2 cellular contexts compared by ENCODE assay signal in genomic region chr1:24966724-24967346, GRCh38.
TF ChIP-seq lines count a peak whose summit lies in the region.

No MANE protein-coding gene starts in this region.

TF ChIP-seq in HepG2, 621 proteins besides CTCF, POLR2A, EP300 and RAD21 (continued from another document and continues in another):
- TF ChIP-seq ZNF281 (CRISPR knock-in tag; IDR thresholded peaks at IDR 0.05; ENCODE audit: borderline replicate concordance) (peak; percentile 42; the same call in 1 of the 2 replicates), ZNF740 (CRISPR knock-in tag; IDR thresholded peaks at IDR 0.05) (no peak), KMT2B (CRISPR knock-in tag; IDR thresholded peaks at IDR 0.05) (no peak), FOSL2 (CRISPR knock-in tag; IDR thresholded peaks at IDR 0.05) (peak; percentile 83), HHEX (CRISPR knock-in tag; IDR thresholded peaks at IDR 0.05) (no peak), SRSF4 (IDR thresholded peaks at IDR 0.05; ENCODE audit: low read depth, low read length, poor library complexity, severe bottlenecking) (no peak), FOXM1 (CRISPR knock-in tag; IDR thresholded peaks at IDR 0.05) (no peak), DBP (CRISPR knock-in tag; IDR thresholded peaks at IDR 0.05; ENCODE audit: not compliant biosample characterization) (no peak), CBFB (CRISPR knock-in tag; IDR thresholded peaks at IDR 0.05) (no peak), ASH2L (IDR thresholded peaks at IDR 0.05; ENCODE audit: insufficient read length, low read depth, low read length) (no peak), MXD1 (CRISPR knock-in tag; IDR thresholded peaks at IDR 0.05) (no peak), ZNF629 (CRISPR knock-in tag; conservative IDR thresholded peaks at IDR 0.05) (peak; percentile 44; the same call in 1 of the 2 replicates), ZNF12 (CRISPR knock-in tag; IDR thresholded peaks at IDR 0.05) (no peak), HNRNPLL (IDR thresholded peaks at IDR 0.05; ENCODE audit: low read depth, low read length, poor library complexity, severe bottlenecking) (no peak), MAZ (IDR thresholded peaks at IDR 0.05; ENCODE audit: borderline replicate concordance, low read depth, low read length) (no peak), MAZ (CRISPR knock-in tag; IDR thresholded peaks at IDR 0.05; ENCODE audit: low read depth) (no peak), ZNF607 (CRISPR knock-in tag; IDR thresholded peaks at IDR 0.05; ENCODE audit: borderline replicate concordance) (no peak), ZNF530 (CRISPR knock-in tag; IDR thresholded peaks at IDR 0.05; ENCODE audit: low read depth) (no peak), ARNT (IDR thresholded peaks at IDR 0.05) (no peak), MED13 (CRISPR knock-in tag; IDR thresholded peaks at IDR 0.05) (no peak), REST (IDR thresholded peaks at IDR 0.05; ENCODE audit: borderline replicate concordance in 1 of 2, low read depth in 1 of 2, low read length in 2 of 2) (no peak), ZMAT3 (CRISPR knock-in tag; conservative IDR thresholded peaks at IDR 0.05) (no peak), ATF4 (CRISPR knock-in tag; IDR thresholded peaks at IDR 0.05) (peak in 1 of 2 experiments; percentile 80; a peak in 1 of 4 replicates), CEBPB (IDR thresholded peaks at IDR 0.05; ENCODE audit: borderline replicate concordance, low read depth, low read length) (peak; percentile 56; the same call in 1 of the 2 replicates)

TF ChIP-seq in SK-N-SH, 30 proteins besides CTCF, POLR2A, EP300 and RAD21 (continued from another document):
- TF ChIP-seq PBX3 (IDR thresholded peaks at IDR 0.05) (no peak), REST (IDR thresholded peaks at IDR 0.05; ENCODE audit: low read depth, low read length) (no peak), TCF12 (IDR thresholded peaks at IDR 0.05) (no peak), NFIC (IDR thresholded peaks at IDR 0.05; ENCODE audit: borderline replicate concordance) (no peak), POLR2AphosphoS5 (IDR thresholded peaks at IDR 0.05; ENCODE audit: low read depth, low read length) (no peak)
TF ChIP-seq in SK-N-SH: peak in this region for 0.
